8 cellular contexts compared by ENCODE assay signal in the genomic region with DNA sequence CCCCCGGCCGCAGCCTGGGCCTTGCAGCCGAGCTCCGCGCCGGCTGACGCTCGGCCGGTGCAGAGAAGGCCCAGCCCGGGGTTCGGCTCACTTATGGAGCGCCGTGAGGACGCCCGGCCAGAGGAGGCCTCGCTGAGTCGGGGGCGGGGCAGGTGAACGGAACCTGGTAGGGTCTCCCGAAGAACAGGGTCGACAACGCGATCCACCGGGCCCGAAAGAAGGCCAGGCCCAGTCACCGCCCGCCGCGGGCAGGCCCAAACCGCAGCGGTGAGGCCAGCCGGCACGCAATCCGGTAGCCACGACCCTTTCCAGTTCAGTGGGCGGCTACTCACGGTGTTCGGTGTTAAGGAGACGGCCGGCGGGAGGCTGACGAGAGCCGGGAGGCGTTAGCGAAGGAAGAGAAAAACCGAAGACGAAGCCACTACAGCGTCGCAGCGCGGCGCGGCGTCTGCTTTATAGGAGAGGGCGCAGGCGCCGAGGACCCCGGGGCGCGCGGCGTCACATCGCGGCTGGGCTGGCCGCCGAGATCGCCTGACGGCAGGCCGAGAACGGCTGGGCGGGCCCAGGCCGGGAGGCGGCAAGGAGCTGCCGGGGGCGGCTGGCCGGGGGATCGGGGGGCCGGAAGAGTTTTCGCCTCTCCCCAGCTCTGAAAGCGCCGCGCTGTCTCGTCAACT. TPM values are rescaled to one million over a fixed set of nuclear protein-coding genes. Genes with fewer than 3 reads are reported as not detected.
A peak's percentile ranks its signal among the peaks of the same experiment; 100 is the strongest.
DNase-seq lines count a peak whose midpoint lies in the region; ATAC-seq and TF ChIP-seq lines count a peak whose summit lies in the region.

Gene SKP1, minus strand, starts transcription at position 428 of the 674 bp plus-strand sequence. CDS start 2,928 bp downstream, outside the sequence.

- H3K27ac ChIP-seq in vagina, result peak within 1 kb of the TSS; percentile 99

- peak in 1 of 2 donors; percentile 95 for TF ChIP-seq POLR2A in vagina (IDR thresholded peaks at IDR 0.05)

- in situ Hi-C loops in astrocyte of the cerebellum (cut with HindIII; ENCODE audit: low sequenced_read_pairs), result no loop called here

- peaks cover 53% of the 10 kb centered on the region for H3K4me1 ChIP-seq in vagina

- peak; percentile 88 for ATAC-seq in GM18498 (IDR thresholded peaks at IDR 0.05; ENCODE audit: unreplicated experiment)
- peak; percentile 77 for ATAC-seq in HG02840 (IDR thresholded peaks at IDR 0.05; ENCODE audit: low FRiP score, unreplicated experiment)

- H3K4me3 ChIP-seq in astrocyte of the cerebellum (ENCODE audit: low read depth, low read length), result peak within 1 kb of the TSS; percentile 93
- H3K4me3 ChIP-seq in vagina, result peak within 1 kb of the TSS; percentile 98 to 99

- H3K36me3 ChIP-seq in vagina, result peaks cover 0 to 19% of the 10 kb centered on the region in 2 donors

- H3K9me3 ChIP-seq in vagina, result no peaks in the 10 kb centered on the region

- TF ChIP-seq CTCF in astrocyte of the cerebellum (IDR thresholded peaks at IDR 0.05; ENCODE audit: low read depth, low read length, missing control alignments), result no peak
- TF ChIP-seq CTCF in vagina (IDR thresholded peaks at IDR 0.05), result no peak

- intact Hi-C loops in vagina (cut with DNase I), result loop anchor here (1.0 kb wide), 1 partner anchor 49 kb away; no protein-coding TSS in a partner anchor

- DNase-seq in NCI-H1694 (lab: John Stamatoyannopoulos, UW), result peak; percentile 25
- DNase-seq in T1000 (lab: John Stamatoyannopoulos, UW), result peak; percentile 84
- DNase-seq in astrocyte of the cerebellum (ENCODE audit: low read depth), result peak; percentile 37
- peak; percentile 82 for DNase-seq in hepatic stellate cell (ENCODE audit: low spot score)
- DNase-seq in renal cortical epithelial cell (ENCODE audit: low read depth), result peak; percentile 48
- DNase-seq in vagina (ENCODE audit: extremely low spot score in 2 of 2), result no peak

- H3K27me3 ChIP-seq in vagina, result no peaks in the 10 kb centered on the region

RNA-seq across cellular contexts. Expression of gene SKP1, which starts in this region (rescaled TPM):
- total RNA-seq in renal cortical epithelial cell (254 and 668 TPM in 2 replicates), vagina (147 TPM)

Comparison
In these comparisons a context has a peak if more than half of its experiments do, and no peak if none do; other contexts are left out.
1. DNase-seq: peak in NCI-H1694 (single experiment), T1000 (single experiment), astrocyte of the cerebellum (single experiment), hepatic stellate cell (single experiment) and renal cortical epithelial cell (single experiment); none in vagina (0 of 2).